In the genomic region with DNA sequence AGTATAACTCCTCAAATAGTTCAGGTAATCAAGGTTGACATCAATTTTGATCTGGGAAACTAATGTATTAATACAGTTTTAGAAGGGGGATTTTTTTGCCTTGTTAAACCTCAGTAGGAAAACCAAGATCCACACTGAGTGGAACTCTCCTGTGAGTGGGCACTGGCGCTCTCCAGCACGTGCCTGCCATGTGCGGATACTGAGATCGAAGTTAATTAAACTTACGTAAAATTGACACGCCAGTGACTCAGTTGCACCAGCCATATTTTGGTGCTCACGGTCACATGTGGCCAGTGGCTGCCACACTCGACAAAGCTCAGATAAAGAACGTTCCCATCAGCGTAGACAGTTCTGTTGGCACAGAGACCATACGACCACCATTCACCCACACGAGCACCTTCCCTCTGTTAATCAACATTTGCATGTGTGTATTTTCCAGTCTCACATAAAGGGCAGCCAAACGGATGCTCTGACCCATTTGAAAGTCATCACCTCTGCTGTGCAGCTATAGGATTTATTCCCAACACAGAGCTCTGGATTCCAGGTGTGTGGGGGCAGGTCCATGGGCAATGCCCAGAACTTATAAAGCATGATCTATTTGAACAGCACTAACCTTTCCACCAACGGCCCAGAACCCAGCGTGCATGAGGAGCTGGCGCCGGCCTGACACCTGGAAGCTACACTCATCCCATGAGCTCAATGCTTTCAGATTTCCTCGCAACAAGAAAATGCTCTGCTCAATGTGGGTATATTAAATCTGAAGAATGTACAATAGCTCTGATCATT, we compare ENCODE assay signal across 1 cellular context.
TF ChIP-seq lines count a peak whose summit lies in the region.

No MANE protein-coding gene starts in this region.

TF ChIP-seq in HepG2, 621 proteins besides CTCF, POLR2A, EP300 and RAD21 (continued from another document):
- TF ChIP-seq, protein P1, sequence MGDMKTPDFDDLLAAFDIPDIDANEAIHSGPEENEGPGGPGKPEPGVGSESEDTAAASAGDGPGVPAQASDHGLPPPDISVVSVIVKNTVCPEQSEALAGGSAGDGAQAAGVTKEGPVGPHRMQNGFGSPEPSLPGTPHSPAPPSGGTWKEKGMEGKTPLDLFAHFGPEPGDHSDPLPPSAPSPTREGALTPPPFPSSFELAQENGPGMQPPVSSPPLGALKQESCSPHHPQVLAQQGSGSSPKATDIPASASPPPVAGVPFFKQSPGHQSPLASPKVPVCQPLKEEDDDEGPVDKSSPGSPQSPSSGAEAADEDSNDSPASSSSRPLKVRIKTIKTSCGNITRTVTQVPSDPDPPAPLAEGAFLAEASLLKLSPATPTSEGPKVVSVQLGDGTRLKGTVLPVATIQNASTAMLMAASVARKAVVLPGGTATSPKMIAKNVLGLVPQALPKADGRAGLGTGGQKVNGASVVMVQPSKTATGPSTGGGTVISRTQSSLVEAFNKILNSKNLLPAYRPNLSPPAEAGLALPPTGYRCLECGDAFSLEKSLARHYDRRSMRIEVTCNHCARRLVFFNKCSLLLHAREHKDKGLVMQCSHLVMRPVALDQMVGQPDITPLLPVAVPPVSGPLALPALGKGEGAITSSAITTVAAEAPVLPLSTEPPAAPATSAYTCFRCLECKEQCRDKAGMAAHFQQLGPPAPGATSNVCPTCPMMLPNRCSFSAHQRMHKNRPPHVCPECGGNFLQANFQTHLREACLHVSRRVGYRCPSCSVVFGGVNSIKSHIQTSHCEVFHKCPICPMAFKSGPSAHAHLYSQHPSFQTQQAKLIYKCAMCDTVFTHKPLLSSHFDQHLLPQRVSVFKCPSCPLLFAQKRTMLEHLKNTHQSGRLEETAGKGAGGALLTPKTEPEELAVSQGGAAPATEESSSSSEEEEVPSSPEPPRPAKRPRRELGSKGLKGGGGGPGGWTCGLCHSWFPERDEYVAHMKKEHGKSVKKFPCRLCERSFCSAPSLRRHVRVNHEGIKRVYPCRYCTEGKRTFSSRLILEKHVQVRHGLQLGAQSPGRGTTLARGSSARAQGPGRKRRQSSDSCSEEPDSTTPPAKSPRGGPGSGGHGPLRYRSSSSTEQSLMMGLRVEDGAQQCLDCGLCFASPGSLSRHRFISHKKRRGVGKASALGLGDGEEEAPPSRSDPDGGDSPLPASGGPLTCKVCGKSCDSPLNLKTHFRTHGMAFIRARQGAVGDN (CRISPR knock-in tag; IDR thresholded peaks at IDR 0.05), result no peak
- no peak for TF ChIP-seq ZNF552 (CRISPR knock-in tag; IDR thresholded peaks at IDR 0.05; ENCODE audit: borderline replicate concordance)
